ENCODE assay signal across 1 cellular context in the genomic region with DNA sequence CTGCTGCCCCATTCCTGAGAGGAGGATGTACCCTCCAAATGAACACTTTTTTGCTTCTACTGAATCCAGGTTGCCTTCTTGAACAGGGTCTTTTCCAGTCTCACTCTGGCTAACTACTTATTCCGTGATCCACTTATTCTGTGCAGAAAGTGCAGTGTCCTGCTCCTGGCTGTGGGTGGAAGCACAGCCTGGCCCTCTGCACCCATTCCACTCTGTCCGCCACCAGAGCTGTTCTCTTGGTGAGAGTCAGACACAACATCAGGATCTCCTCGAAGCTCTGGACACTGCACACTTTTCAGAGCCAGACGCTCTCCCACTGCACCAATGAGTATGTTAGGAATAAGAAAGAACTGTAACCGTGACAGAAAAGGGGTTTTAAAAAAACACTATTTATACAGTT.
TF ChIP-seq lines count a peak whose summit lies in the region.

No MANE protein-coding gene starts in this region.

TF ChIP-seq in HepG2, 621 proteins besides CTCF, POLR2A, EP300 and RAD21 (continued from another document):
- TF ChIP-seq, protein P1, sequence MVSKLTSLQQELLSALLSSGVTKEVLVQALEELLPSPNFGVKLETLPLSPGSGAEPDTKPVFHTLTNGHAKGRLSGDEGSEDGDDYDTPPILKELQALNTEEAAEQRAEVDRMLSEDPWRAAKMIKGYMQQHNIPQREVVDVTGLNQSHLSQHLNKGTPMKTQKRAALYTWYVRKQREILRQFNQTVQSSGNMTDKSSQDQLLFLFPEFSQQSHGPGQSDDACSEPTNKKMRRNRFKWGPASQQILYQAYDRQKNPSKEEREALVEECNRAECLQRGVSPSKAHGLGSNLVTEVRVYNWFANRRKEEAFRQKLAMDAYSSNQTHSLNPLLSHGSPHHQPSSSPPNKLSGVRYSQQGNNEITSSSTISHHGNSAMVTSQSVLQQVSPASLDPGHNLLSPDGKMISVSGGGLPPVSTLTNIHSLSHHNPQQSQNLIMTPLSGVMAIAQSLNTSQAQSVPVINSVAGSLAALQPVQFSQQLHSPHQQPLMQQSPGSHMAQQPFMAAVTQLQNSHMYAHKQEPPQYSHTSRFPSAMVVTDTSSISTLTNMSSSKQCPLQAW (CRISPR knock-in tag; IDR thresholded peaks at IDR 0.05), result no peak
- TF ChIP-seq BCL6 (CRISPR knock-in tag; IDR thresholded peaks at IDR 0.05) (no peak), ZNF713 (CRISPR knock-in tag; IDR thresholded peaks at IDR 0.05) (no peak)
